Comparison of ENCODE assay signal across 19 cellular contexts in genomic region chr17:67042104-67042899, GRCh38. TPM values are rescaled to one million over a fixed set of nuclear protein-coding genes. Genes with fewer than 3 reads are reported as not detected.
DNase-seq lines count a peak whose midpoint lies in the region; ATAC-seq, FAIRE-seq and TF ChIP-seq lines count a peak whose summit lies in the region.
"Had no signal": no experiment of that assay in that cellular context is flagged by ENCODE, and none has a peak within 500 bp of the region (broad histone marks: within the 10 kb centered on the region; RNA-seq: fewer than 3 reads in every experiment).

No MANE protein-coding gene starts in this region.

- no peak overlapping the region for H3K4me3 ChIP-seq in pancreas
- no peak overlapping the region for H3K4me3 ChIP-seq in ascending aorta
- H3K4me3 ChIP-seq: SK-N-MC had no signal

- no peak for TF ChIP-seq CTCF in GM10266 (IDR thresholded peaks at IDR 0.05; ENCODE audit: control insufficient read depth, insufficient read depth, low read depth, missing control alignments)
- TF ChIP-seq CTCF in pancreas (IDR thresholded peaks at IDR 0.05) = no peak
- no peak for TF ChIP-seq CTCF in ascending aorta (IDR thresholded peaks at IDR 0.05)

- ATAC-seq in pancreas (peak in 3 of 4 donors; percentile 50 to 74 (median 72)), left cardiac atrium (no peak), GM21515 (IDR thresholded peaks at IDR 0.05; ENCODE audit: unreplicated experiment) (no peak), HG02623 (IDR thresholded peaks at IDR 0.05; ENCODE audit: unreplicated experiment) (no peak)

- WGBS in pancreas, 2 donors = 39 to 46% methylated on average over 6 of the region's 6 CpGs

- H3K4me1 ChIP-seq in pancreas (no peaks in the 10 kb centered on the region), ascending aorta (no peaks in the 10 kb centered on the region)

- no peaks in the 10 kb centered on the region for H3K9me3 ChIP-seq in pancreas
- H3K9me3 ChIP-seq in ascending aorta = no peaks in the 10 kb centered on the region

- no peak for FAIRE-seq in pancreas (lab: Jason Lieb, UNC)
- FAIRE-seq: D721Med had no signal

- intact Hi-C loops in pancreas (cut with DNase I) = no loop called here
- intact Hi-C loops in ascending aorta (cut with DNase I) = no loop called here
- intact Hi-C loops in left cardiac atrium (cut with DNase I) = no loop called here

- H3K27me3 ChIP-seq in pancreas = no peaks in the 10 kb centered on the region
- no peaks in the 10 kb centered on the region for H3K27me3 ChIP-seq in ascending aorta

- H3K27ac ChIP-seq in caudate nucleus (ENCODE audit: low read depth, low read length) (no peak overlapping the region), pancreas (peak overlapping the region in 2 of 4 donors; percentile 57 to 68), ascending aorta (no peak overlapping the region)
- H3K27ac ChIP-seq: SK-N-MC had no signal

- DNase-seq in GM10266 (ENCODE audit: extremely low spot score) (peak; percentile 60), HuH-7 (ENCODE audit: low spot score) (peak; percentile 36), caudate nucleus (lab: John Stamatoyannopoulos, UW) (peak in 37 of 61 donors; percentile 2 to 93 (median 42)), pancreas (peak in 1 of 6 donors; percentile 18), ascending aorta (ENCODE audit: low spot score in 2 of 2) (no peak), left cardiac atrium (no peak)
- DNase-seq: ACHN; CD4-positive, alpha-beta memory T cell; DMS79 treated with DMSO at 0.1 percent for 48 hours; GDM1; H9; NCI-H2029 treated with DMSO at 0.1 percent for 48 hours; NCI-H226; NCI-H526 treated with DMSO at 0.1 percent for 48 hours had no signal

- no peaks in the 10 kb centered on the region for H3K36me3 ChIP-seq in pancreas
- H3K36me3 ChIP-seq in ascending aorta = no peaks in the 10 kb centered on the region

RNA-seq across cellular contexts. Expression of gene CACNG1, which starts 2.1 kb away (rescaled TPM):
- total RNA-seq in pancreas = not detected
- under 1 TPM in 1 of 2 donors, not detected in 1; 0.35 TPM for polyA plus RNA-seq in pancreas
- total RNA-seq in ascending aorta = not detected
- not detected for total RNA-seq in left cardiac atrium
- total RNA-seq: CD4-positive, alpha-beta memory T cell; H9 had no signal
- polyA plus RNA-seq: CD4-positive, alpha-beta memory T cell; IgD-negative memory B cell had no signal

Comparison
In these comparisons a context has a peak if more than half of its experiments do, and no peak if none do; other contexts are left out.
1. DNase-seq: peak in GM10266 (single experiment), HuH-7 (single experiment) and caudate nucleus (37 of 61); none in ascending aorta (0 of 2) and left cardiac atrium (single experiment).
2. ATAC-seq: peak in pancreas (3 of 4); none in left cardiac atrium (0 of 2), GM21515 (single experiment) and HG02623 (single experiment).